In genomic region chr1:161315841-161316674, GRCh38 we compare ENCODE assay signal across 1 cellular context.
TF ChIP-seq lines count a peak whose summit lies in the region.
"Not testable (repeated sequence)": the region's sequence is repeated elsewhere in the genome, so short reads cannot be mapped to it uniquely, and the experiment has no call there.

No MANE protein-coding gene starts in this region.

TF ChIP-seq in K562, 482 proteins besides CTCF, POLR2A, EP300 and RAD21 (continues in another document):
- TF ChIP-seq YY1 (IDR thresholded peaks at IDR 0.05; ENCODE audit: borderline replicate concordance in 1 of 3, control insufficient read depth in 1 of 3, extremely low read depth in 1 of 3, insufficient read depth in 3 of 3, insufficient read length in 1 of 3, insufficient replicate concordance in 2 of 3, low read depth in 1 of 3, low read length in 2 of 3) (peak in 1 of 3 experiments; percentile 12), TCF3 (CRISPR knock-in tag; IDR thresholded peaks at IDR 0.05) (peak; percentile 76), TEAD4 (IDR thresholded peaks at IDR 0.05; ENCODE audit: low read length) (peak; percentile 42; the same call in 1 of the 2 replicates), FOXO4 (CRISPR knock-in tag; IDR thresholded peaks at IDR 0.05) (0 out of 2 replicates have a peak, but pooled peaks have one; percentile 66), SMAD4 (CRISPR knock-in tag; conservative IDR thresholded peaks at IDR 0.05) (peak; percentile 78), DMBX1 (CRISPR knock-in tag; IDR thresholded peaks at IDR 0.05; ENCODE audit: borderline replicate concordance) (peak; percentile 88; the same call in 1 of the 2 replicates), HBP1 (CRISPR knock-in tag; IDR thresholded peaks at IDR 0.05) (0 out of 2 replicates have a peak, but pooled peaks have one; percentile 23), NR2C1 (tag; IDR thresholded peaks at IDR 0.05) (peak; percentile 71), ZBTB17 (CRISPR knock-in tag; IDR thresholded peaks at IDR 0.05) (peak; percentile 74; the same call in 1 of the 2 replicates), TAL1 (IDR thresholded peaks at IDR 0.05) (peak; percentile 40; the same call in 1 of the 2 replicates), NCOR1 (IDR thresholded peaks at IDR 0.05) (0 out of 2 replicates have a peak, but pooled peaks have one; percentile 14), ZBTB7A (IDR thresholded peaks at IDR 0.05; ENCODE audit: borderline replicate concordance, control insufficient read depth, low read depth, low read length) (peak; percentile 50; the same call in 1 of the 2 replicates), IRF9 (tag; IDR thresholded peaks at IDR 0.05) (peak; percentile 70), CBFA2T2 (conservative IDR thresholded peaks at IDR 0.05) (peak; percentile 50), ZNF766 (CRISPR knock-in tag; conservative IDR thresholded peaks at IDR 0.05) (0 out of 2 replicates have a peak, but pooled peaks have one; percentile 45), ZNF23 (CRISPR knock-in tag; IDR thresholded peaks at IDR 0.05) (0 out of 2 replicates have a peak, but pooled peaks have one; percentile 36), SOX6 (IDR thresholded peaks at IDR 0.05) (peak; percentile 61; the same call in 1 of the 2 replicates), MAX (CRISPR knock-in tag; IDR thresholded peaks at IDR 0.05) (peak; percentile 91), USF1 (CRISPR knock-in tag; IDR thresholded peaks at IDR 0.05) (peak; percentile 48), ZFX (CRISPR knock-in tag; IDR thresholded peaks at IDR 0.05) (0 out of 2 replicates have a peak, but pooled peaks have one; percentile 11), CBFA2T3 (IDR thresholded peaks at IDR 0.05) (peak; percentile 71)
- TF ChIP-seq, protein P1, sequence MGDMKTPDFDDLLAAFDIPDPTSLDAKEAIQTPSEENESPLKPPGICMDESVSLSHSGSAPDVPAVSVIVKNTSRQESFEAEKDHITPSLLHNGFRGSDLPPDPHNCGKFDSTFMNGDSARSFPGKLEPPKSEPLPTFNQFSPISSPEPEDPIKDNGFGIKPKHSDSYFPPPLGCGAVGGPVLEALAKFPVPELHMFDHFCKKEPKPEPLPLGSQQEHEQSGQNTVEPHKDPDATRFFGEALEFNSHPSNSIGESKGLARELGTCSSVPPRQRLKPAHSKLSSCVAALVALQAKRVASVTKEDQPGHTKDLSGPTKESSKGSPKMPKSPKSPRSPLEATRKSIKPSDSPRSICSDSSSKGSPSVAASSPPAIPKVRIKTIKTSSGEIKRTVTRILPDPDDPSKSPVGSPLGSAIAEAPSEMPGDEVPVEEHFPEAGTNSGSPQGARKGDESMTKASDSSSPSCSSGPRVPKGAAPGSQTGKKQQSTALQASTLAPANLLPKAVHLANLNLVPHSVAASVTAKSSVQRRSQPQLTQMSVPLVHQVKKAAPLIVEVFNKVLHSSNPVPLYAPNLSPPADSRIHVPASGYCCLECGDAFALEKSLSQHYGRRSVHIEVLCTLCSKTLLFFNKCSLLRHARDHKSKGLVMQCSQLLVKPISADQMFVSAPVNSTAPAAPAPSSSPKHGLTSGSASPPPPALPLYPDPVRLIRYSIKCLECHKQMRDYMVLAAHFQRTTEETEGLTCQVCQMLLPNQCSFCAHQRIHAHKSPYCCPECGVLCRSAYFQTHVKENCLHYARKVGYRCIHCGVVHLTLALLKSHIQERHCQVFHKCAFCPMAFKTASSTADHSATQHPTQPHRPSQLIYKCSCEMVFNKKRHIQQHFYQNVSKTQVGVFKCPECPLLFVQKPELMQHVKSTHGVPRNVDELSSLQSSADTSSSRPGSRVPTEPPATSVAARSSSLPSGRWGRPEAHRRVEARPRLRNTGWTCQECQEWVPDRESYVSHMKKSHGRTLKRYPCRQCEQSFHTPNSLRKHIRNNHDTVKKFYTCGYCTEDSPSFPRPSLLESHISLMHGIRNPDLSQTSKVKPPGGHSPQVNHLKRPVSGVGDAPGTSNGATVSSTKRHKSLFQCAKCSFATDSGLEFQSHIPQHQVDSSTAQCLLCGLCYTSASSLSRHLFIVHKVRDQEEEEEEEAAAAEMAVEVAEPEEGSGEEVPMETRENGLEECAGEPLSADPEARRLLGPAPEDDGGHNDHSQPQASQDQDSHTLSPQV (IDR thresholded peaks at IDR 0.05): peak; percentile 99
- not testable (repeated sequence) for TF ChIP-seq TEAD4 (CRISPR knock-in tag; IDR thresholded peaks at IDR 0.05; ENCODE audit: borderline replicate concordance); NR2C1 (IDR thresholded peaks at IDR 0.05)
- TF ChIP-seq, protein P2, sequence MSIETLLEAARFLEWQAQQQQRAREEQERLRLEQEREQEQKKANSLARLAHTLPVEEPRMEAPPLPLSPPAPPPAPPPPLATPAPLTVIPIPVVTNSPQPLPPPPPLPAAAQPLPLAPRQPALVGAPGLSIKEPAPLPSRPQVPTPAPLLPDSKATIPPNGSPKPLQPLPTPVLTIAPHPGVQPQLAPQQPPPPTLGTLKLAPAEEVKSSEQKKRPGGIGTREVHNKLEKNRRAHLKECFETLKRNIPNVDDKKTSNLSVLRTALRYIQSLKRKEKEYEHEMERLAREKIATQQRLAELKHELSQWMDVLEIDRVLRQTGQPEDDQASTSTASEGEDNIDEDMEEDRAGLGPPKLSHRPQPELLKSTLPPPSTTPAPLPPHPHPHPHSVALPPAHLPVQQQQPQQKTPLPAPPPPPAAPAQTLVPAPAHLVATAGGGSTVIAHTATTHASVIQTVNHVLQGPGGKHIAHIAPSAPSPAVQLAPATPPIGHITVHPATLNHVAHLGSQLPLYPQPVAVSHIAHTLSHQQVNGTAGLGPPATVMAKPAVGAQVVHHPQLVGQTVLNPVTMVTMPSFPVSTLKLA (conservative IDR thresholded peaks at IDR 0.05): 0 out of 4 replicates have a peak, but pooled peaks of 1 of the 2 experiments have one; percentile 39
- TF ChIP-seq, protein P3, sequence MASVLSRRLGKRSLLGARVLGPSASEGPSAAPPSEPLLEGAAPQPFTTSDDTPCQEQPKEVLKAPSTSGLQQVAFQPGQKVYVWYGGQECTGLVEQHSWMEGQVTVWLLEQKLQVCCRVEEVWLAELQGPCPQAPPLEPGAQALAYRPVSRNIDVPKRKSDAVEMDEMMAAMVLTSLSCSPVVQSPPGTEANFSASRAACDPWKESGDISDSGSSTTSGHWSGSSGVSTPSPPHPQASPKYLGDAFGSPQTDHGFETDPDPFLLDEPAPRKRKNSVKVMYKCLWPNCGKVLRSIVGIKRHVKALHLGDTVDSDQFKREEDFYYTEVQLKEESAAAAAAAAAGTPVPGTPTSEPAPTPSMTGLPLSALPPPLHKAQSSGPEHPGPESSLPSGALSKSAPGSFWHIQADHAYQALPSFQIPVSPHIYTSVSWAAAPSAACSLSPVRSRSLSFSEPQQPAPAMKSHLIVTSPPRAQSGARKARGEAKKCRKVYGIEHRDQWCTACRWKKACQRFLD (CRISPR knock-in tag; IDR thresholded peaks at IDR 0.05): peak; percentile 64; the same call in 1 of the 2 replicates
- TF ChIP-seq, protein P4, sequence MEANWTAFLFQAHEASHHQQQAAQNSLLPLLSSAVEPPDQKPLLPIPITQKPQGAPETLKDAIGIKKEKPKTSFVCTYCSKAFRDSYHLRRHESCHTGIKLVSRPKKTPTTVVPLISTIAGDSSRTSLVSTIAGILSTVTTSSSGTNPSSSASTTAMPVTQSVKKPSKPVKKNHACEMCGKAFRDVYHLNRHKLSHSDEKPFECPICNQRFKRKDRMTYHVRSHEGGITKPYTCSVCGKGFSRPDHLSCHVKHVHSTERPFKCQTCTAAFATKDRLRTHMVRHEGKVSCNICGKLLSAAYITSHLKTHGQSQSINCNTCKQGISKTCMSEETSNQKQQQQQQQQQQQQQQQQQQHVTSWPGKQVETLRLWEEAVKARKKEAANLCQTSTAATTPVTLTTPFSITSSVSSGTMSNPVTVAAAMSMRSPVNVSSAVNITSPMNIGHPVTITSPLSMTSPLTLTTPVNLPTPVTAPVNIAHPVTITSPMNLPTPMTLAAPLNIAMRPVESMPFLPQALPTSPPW (CRISPR knock-in tag; IDR thresholded peaks at IDR 0.05): peak; percentile 32; the same call in 1 of the 2 replicates
- TF ChIP-seq, protein P5, sequence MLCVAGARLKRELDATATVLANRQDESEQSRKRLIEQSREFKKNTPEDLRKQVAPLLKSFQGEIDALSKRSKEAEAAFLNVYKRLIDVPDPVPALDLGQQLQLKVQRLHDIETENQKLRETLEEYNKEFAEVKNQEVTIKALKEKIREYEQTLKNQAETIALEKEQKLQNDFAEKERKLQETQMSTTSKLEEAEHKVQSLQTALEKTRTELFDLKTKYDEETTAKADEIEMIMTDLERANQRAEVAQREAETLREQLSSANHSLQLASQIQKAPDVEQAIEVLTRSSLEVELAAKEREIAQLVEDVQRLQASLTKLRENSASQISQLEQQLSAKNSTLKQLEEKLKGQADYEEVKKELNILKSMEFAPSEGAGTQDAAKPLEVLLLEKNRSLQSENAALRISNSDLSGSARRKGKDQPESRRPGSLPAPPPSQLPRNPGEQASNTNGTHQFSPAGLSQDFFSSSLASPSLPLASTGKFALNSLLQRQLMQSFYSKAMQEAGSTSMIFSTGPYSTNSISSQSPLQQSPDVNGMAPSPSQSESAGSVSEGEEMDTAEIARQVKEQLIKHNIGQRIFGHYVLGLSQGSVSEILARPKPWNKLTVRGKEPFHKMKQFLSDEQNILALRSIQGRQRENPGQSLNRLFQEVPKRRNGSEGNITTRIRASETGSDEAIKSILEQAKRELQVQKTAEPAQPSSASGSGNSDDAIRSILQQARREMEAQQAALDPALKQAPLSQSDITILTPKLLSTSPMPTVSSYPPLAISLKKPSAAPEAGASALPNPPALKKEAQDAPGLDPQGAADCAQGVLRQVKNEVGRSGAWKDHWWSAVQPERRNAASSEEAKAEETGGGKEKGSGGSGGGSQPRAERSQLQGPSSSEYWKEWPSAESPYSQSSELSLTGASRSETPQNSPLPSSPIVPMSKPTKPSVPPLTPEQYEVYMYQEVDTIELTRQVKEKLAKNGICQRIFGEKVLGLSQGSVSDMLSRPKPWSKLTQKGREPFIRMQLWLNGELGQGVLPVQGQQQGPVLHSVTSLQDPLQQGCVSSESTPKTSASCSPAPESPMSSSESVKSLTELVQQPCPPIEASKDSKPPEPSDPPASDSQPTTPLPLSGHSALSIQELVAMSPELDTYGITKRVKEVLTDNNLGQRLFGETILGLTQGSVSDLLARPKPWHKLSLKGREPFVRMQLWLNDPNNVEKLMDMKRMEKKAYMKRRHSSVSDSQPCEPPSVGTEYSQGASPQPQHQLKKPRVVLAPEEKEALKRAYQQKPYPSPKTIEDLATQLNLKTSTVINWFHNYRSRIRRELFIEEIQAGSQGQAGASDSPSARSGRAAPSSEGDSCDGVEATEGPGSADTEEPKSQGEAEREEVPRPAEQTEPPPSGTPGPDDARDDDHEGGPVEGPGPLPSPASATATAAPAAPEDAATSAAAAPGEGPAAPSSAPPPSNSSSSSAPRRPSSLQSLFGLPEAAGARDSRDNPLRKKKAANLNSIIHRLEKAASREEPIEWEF (CRISPR knock-in tag; IDR thresholded peaks at IDR 0.05): peak; percentile 78
- TF ChIP-seq, protein P6, sequence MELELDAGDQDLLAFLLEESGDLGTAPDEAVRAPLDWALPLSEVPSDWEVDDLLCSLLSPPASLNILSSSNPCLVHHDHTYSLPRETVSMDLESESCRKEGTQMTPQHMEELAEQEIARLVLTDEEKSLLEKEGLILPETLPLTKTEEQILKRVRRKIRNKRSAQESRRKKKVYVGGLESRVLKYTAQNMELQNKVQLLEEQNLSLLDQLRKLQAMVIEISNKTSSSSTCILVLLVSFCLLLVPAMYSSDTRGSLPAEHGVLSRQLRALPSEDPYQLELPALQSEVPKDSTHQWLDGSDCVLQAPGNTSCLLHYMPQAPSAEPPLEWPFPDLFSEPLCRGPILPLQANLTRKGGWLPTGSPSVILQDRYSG (tag; conservative IDR thresholded peaks at IDR 0.05; ENCODE audit: low read depth): peak; percentile 90
- TF ChIP-seq, protein P7, sequence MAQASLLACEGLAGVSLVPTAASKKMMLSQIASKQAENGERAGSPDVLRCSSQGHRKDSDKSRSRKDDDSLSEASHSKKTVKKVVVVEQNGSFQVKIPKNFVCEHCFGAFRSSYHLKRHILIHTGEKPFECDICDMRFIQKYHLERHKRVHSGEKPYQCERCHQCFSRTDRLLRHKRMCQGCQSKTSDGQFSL (CRISPR knock-in tag; IDR thresholded peaks at IDR 0.05): not testable (repeated sequence)
- TF ChIP-seq, protein P7 (tag; IDR thresholded peaks at IDR 0.05): 0 out of 4 replicates have a peak, but pooled peaks of 1 of the 2 experiments have one; percentile 59
